27 cellular contexts compared by ENCODE assay signal in genomic region chr7:40432046-40432445, GRCh38.
"Had no signal": no experiment of that assay in that cellular context is flagged by ENCODE, and none has a peak within 500 bp of the region (broad histone marks: within the 10 kb centered on the region; RNA-seq: fewer than 3 reads in every experiment).

No MANE protein-coding gene starts in this region.

- H3K27ac ChIP-seq: stomach, suprapubic skin, testis, thoracic aorta, thyroid gland, tibial artery, tibial nerve, transverse colon, upper lobe of left lung, upper lobe of right lung, uterus, vagina had no signal

- H3K36me3 ChIP-seq: stomach, suprapubic skin, thoracic aorta, thyroid gland, tibial artery, tibial nerve, transverse colon, upper lobe of left lung, upper lobe of right lung, uterus, vagina had no signal

- FAIRE-seq: urothelium cell line had no signal

- H3K9me3 ChIP-seq: suprapubic skin, testis, thyroid gland, transverse colon, vagina had no signal

- DNase-seq: stimulated activated CD4-positive, alpha-beta T cell treated with anti-CD3 and anti-CD28 coated beads, Interleukin-2, amount 100 ng/mL, for 48 hours; stimulated activated CD4-positive, alpha-beta T cell treated with anti-CD3 and anti-CD28 coated beads, Interleukin-4, amount 100 ng/mL, for 1 hour; stimulated activated CD4-positive, alpha-beta T cell treated with anti-CD3 and anti-CD28 coated beads, Interleukin-4, amount 100 ng/mL, for 24 hours; stimulated activated CD4-positive, alpha-beta T cell treated with anti-CD3 and anti-CD28 coated beads, Interleukin-4, amount 100 ng/mL, for 4 hours; stimulated activated CD8-positive, alpha-beta memory T cell treated with anti-CD3 and anti-CD28 coated beads, Interleukin-4, amount 100 ng/mL, for 48 hours; stimulated activated naive B cell treated with anti-CD40 and anti-IgM and Interleukin-4, amounts not matched to agents 10 μg/mL and 1 μg/mL and 100 μg/mL, for 72 hours; stimulated activated naive CD4-positive, alpha-beta T cell; stimulated activated naive CD4-positive, alpha-beta T cell treated with Interleukin-2 at 50 U/mL for 16 hours; stimulated activated naive CD8-positive, alpha-beta T cell treated with anti-CD3 and anti-CD28 coated beads, Interleukin-15, amount 100 ng/mL, for 72 hours; stimulated activated naive CD8-positive, alpha-beta T cell treated with anti-CD3 and anti-CD28 coated beads, Interleukin-15, Interleukin-2, amounts not matched to agents 100 U/mL and 50 U/mL, for 24 hours; stomach; substantia nigra; testis; thyroid gland; tibial artery; transverse colon; trophoblast cell; upper lobe of left lung; upper lobe of right lung; uterus had no signal

- H3K4me3 ChIP-seq: stomach, suprapubic skin, testis, thoracic aorta, thyroid gland, tibial artery, tibial nerve, transverse colon, upper lobe of left lung, upper lobe of right lung, uterus, vagina had no signal

- H3K27me3 ChIP-seq: stomach, suprapubic skin, testis, thyroid gland, tibial artery, tibial nerve, transverse colon, upper lobe of left lung, upper lobe of right lung, uterus, vagina had no signal

- ATAC-seq: stimulated activated effector memory CD8-positive, alpha-beta T cell treated with anti-CD3 and anti-CD28 coated beads, Interleukin-12 subunit alpha, Interleukin-12 subunit beta, amount 100 ng/mL, for 72 hours; stimulated activated memory B cell treated with anti-CD40 and anti-IgM and Interleukin-4, amounts not matched to agents 10 μg/mL and 1 μg/mL and 100 μg/mL, for 72 hours; stimulated activated naive B cell treated with anti-CD40 and anti-IgM and Interleukin-4, amounts not matched to agents 10 μg/mL and 1 μg/mL and 100 μg/mL, for 72 hours; stimulated activated naive CD8-positive, alpha-beta T cell treated with anti-CD3 and anti-CD28 coated beads, Interleukin-15, amount 100 ng/mL, for 72 hours; stimulated activated naive CD8-positive, alpha-beta T cell treated with anti-CD3 and anti-CD28 coated beads, Interleukin-15, Interleukin-2, amounts not matched to agents 100 U/mL and 50 U/mL, for 24 hours; upper lobe of right lung had no signal

- H3K4me1 ChIP-seq: stomach, suprapubic skin, testis, thyroid gland, tibial nerve, upper lobe of left lung, upper lobe of right lung, uterus, vagina had no signal
